ENCODE assay signal across 1 cellular context in the genomic region with DNA sequence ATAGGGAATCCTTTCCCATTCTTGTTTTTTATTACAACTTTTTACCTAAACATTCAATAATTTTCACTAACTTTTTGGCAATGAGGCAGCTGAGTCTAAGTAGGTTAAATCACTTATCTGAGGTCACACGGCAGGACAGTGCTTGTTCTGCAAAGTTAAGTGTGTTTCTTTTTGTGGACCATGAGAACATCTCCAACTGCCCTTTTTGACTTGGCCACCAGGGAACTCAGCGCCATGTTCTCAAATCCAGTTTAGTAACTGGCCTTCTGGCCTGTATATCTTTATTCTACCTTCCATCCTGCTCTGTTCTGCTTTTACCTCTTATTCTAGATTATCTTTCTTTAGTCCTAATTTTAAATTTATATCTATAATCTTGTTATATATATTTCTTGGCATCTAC. TPM values are rescaled to one million over a fixed set of nuclear protein-coding genes. Genes with fewer than 3 reads are reported as not detected.
"Had no signal": no experiment of that assay in that cellular context is flagged by ENCODE, and none has a peak within 500 bp of the region (broad histone marks: within the 10 kb centered on the region; RNA-seq: fewer than 3 reads in every experiment).

No MANE protein-coding gene starts in this region.

RNA-seq across cellular contexts. Expression of gene NPIPA7, which starts 23.4 kb away (rescaled TPM):
- polyA plus RNA-seq: IgD-negative memory B cell had no signal
